In the genomic region with DNA sequence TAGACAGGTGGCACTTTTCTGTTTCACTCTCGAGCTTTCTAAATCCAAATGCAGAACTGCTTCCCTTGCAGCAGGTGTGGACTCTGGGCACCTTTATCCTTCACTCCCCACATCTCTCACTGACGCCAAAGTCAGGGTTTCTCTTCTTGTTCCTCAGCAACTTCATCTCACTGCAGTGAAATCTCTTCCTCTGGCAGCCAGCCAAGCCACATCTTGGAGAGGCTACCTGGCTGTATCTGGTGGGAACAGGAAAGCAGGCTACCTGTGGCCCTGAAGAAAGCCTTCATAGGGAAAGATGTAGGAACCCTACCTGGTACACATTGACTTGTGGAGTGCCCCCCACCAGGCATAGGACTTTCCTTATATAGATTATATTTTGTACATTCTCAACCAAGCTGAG, we compare ENCODE assay signal across 18 cellular contexts.
"Had no signal": no experiment of that assay in that cellular context is flagged by ENCODE, and none has a peak within 500 bp of the region (broad histone marks: within the 10 kb centered on the region; RNA-seq: fewer than 3 reads in every experiment).

No MANE protein-coding gene starts in this region.

- H3K27me3 Mint-ChIP-seq: activated naive CD4-positive, alpha-beta T cell treated with anti-CD3 and anti-CD28 coated beads, Interleukin-2, amount 50 U/mL, for 24 hours; activated T-cell treated with anti-CD3 and anti-CD28 coated beads, Interleukin-2, amount 50 U/mL, for 24 hours had no signal

- H3K9me3 Mint-ChIP-seq: activated CD4-positive, alpha-beta memory T cell treated with anti-CD3 and anti-CD28 coated beads, Interleukin-2, amount 10 ng/mL, durations not matched to agents 7 days and 5 days; activated naive CD4-positive, alpha-beta T cell treated with anti-CD3 and anti-CD28 coated beads, Interleukin-2, amount 50 U/mL, for 24 hours; activated T-cell treated with anti-CD3 and anti-CD28 coated beads, Interleukin-2, amount 50 U/mL, for 24 hours; natural killer cell; stimulated activated effector memory CD8-positive, alpha-beta T cell treated with anti-CD3 and anti-CD28 coated beads, Interleukin-12 subunit alpha, Interleukin-12 subunit beta, amount 100 ng/mL, for 72 hours had no signal

- H3K36me3 Mint-ChIP-seq: natural killer cell; stimulated activated effector memory CD8-positive, alpha-beta T cell treated with anti-CD3 and anti-CD28 coated beads, Interleukin-12 subunit alpha, Interleukin-12 subunit beta, amount 100 ng/mL, for 72 hours; WTC11 had no signal

- DNase-seq: activated CD4-positive, alpha-beta memory T cell treated with anti-CD3 and anti-CD28 coated beads, Interleukin-2, amount 10 ng/mL, durations not matched to agents 7 days and 5 days; activated CD4-positive, alpha-beta T cell treated with anti-CD3 and anti-CD28 coated beads for 4 hours; activated effector memory CD4-positive, alpha-beta T cell treated with anti-CD3 and anti-CD28 coated beads, Interleukin-2, amount 50 U/mL, for 16 hours; activated T-cell treated with anti-CD3 and anti-CD28 coated beads, Interleukin-2, amount 50 U/mL, for 24 hours; amniotic stem cell; effector CD8-positive, alpha-beta T cell; foreskin fibroblast; hippocampal formation; kidney; left ventricle myocardium inferior; natural killer cell; retina; stimulated activated CD4-positive, alpha-beta T cell treated with anti-CD3 and anti-CD28 coated beads, Interleukin-12 subunit alpha, Interleukin-12 subunit beta, amount 100 ng/mL, for 4 hours had no signal

- ATAC-seq: natural killer cell; stimulated activated effector memory CD8-positive, alpha-beta T cell treated with anti-CD3 and anti-CD28 coated beads, Interleukin-12 subunit alpha, Interleukin-12 subunit beta, amount 100 ng/mL, for 72 hours; WTC11 had no signal

- H3K27ac Mint-ChIP-seq: activated CD4-positive, alpha-beta memory T cell treated with anti-CD3 and anti-CD28 coated beads, Interleukin-2, amount 10 ng/mL, durations not matched to agents 7 days and 5 days; activated naive CD4-positive, alpha-beta T cell treated with anti-CD3 and anti-CD28 coated beads, Interleukin-2, amount 50 U/mL, for 24 hours; activated T-cell treated with anti-CD3 and anti-CD28 coated beads, Interleukin-2, amount 50 U/mL, for 24 hours; natural killer cell; stimulated activated effector memory CD8-positive, alpha-beta T cell treated with anti-CD3 and anti-CD28 coated beads, Interleukin-12 subunit alpha, Interleukin-12 subunit beta, amount 100 ng/mL, for 72 hours; WTC11 had no signal

- H3K4me1 Mint-ChIP-seq: activated CD4-positive, alpha-beta memory T cell treated with anti-CD3 and anti-CD28 coated beads, Interleukin-2, amount 10 ng/mL, durations not matched to agents 7 days and 5 days; natural killer cell; stimulated activated effector memory CD8-positive, alpha-beta T cell treated with anti-CD3 and anti-CD28 coated beads, Interleukin-12 subunit alpha, Interleukin-12 subunit beta, amount 100 ng/mL, for 72 hours had no signal

- H3K36me3 ChIP-seq: left ventricle myocardium inferior, neutrophil had no signal

- H3K4me3 ChIP-seq: left ventricle myocardium inferior had no signal

- FAIRE-seq: kidney, urothelium cell line had no signal

- H3K4me3 Mint-ChIP-seq: activated CD4-positive, alpha-beta memory T cell treated with anti-CD3 and anti-CD28 coated beads, Interleukin-2, amount 10 ng/mL, durations not matched to agents 7 days and 5 days; activated naive CD4-positive, alpha-beta T cell treated with anti-CD3 and anti-CD28 coated beads, Interleukin-2, amount 50 U/mL, for 24 hours; activated T-cell treated with anti-CD3 and anti-CD28 coated beads, Interleukin-2, amount 50 U/mL, for 24 hours; natural killer cell; stimulated activated effector memory CD8-positive, alpha-beta T cell treated with anti-CD3 and anti-CD28 coated beads, Interleukin-12 subunit alpha, Interleukin-12 subunit beta, amount 100 ng/mL, for 72 hours; WTC11 had no signal
